Comparison of ENCODE assay signal across 29 cellular contexts in genomic region chr9:73853547-73853946, GRCh38.
"Had no signal": no experiment of that assay in that cellular context is flagged by ENCODE, and none has a peak within 500 bp of the region (broad histone marks: within the 10 kb centered on the region; RNA-seq: fewer than 3 reads in every experiment).

No MANE protein-coding gene starts in this region.

- H3K4me1 ChIP-seq: ascending aorta, breast epithelium, colonic mucosa, esophagus squamous epithelium had no signal

- FAIRE-seq: endometrium, endothelial cell of umbilical vein, frontal cortex had no signal

- H3K27me3 ChIP-seq: ascending aorta, breast epithelium, cardiac muscle cell, colonic mucosa, esophagus squamous epithelium had no signal

- ATAC-seq: activated CD4-positive, alpha-beta T cell treated with anti-CD3 and anti-CD28 coated beads for 36 hours; activated naive CD4-positive, alpha-beta T cell treated with anti-CD3 and anti-CD28 coated beads, Interleukin-2, amount 50 U/mL, for 72 hours; activated T-cell treated with anti-CD3 and anti-CD28 coated beads, Interleukin-2, amount 50 U/mL, for 72 hours had no signal

- H3K9me3 ChIP-seq: ascending aorta, breast epithelium, colonic mucosa, esophagus squamous epithelium had no signal

- DNase-seq: activated CD4-positive, alpha-beta memory T cell treated with anti-CD3 and anti-CD28 coated beads, Interleukin-2, amount 10 ng/mL, durations not matched to agents 7 days and 5 days; activated CD4-positive, alpha-beta T cell treated with anti-CD3 and anti-CD28 coated beads for 36 hours; activated CD4-positive, alpha-beta T cell treated with anti-CD3 and anti-CD28 coated beads, Interleukin-2, amount 10 ng/mL, durations not matched to agents 24 days and 14 days; activated CD4-positive, alpha-beta T cell treated with anti-CD3 and anti-CD28 coated beads, Interleukin-2, amount 50 U/mL, for 4 hours; activated CD4-positive, CD25-positive, alpha-beta regulatory T cell; activated CD4-positive, CD25-positive, alpha-beta regulatory T cell treated with anti-CD3 and anti-CD28 coated beads, Interleukin-2, amount 50 U/mL, for 72 hours; activated CD8-positive, alpha-beta memory T cell treated with anti-CD3 and anti-CD28 coated beads, Interleukin-2, amount 50 U/mL, for 48 hours; activated gamma-delta T cell; activated naive CD4-positive, alpha-beta T cell; activated naive CD4-positive, alpha-beta T cell treated with anti-CD3 and anti-CD28 coated beads, Interleukin-2, amount 10 ng/mL, durations not matched to agents 7 days and 5 days; activated naive CD8-positive, alpha-beta T cell treated with anti-CD3 and anti-CD28 coated beads, Interleukin-2, amount 10 ng/mL, durations not matched to agents 7 days and 5 days; activated T-cell treated with anti-CD3 and anti-CD28 coated beads for 4 hours; activated T-cell treated with anti-CD3 and anti-CD28 coated beads, Interleukin-2, amount 50 U/mL, for 24 hours; activated T-cell treated with anti-CD3 and anti-CD28 coated beads, Interleukin-2, amount 50 U/mL, for 72 hours; central memory CD4-positive, alpha-beta T cell; cerebellar nuclear complex; colonic mucosa; effector CD8-positive, alpha-beta T cell; esophagus squamous epithelium; head of caudate nucleus; T-helper 2 cell had no signal

- H3K36me3 ChIP-seq: ascending aorta, breast epithelium, cardiac muscle cell, colonic mucosa, esophagus squamous epithelium had no signal

- H3K4me3 ChIP-seq: ascending aorta, breast epithelium, cardiac muscle cell, colonic mucosa, esophagus squamous epithelium had no signal

- H3K27ac ChIP-seq: ascending aorta, breast epithelium, cardiac muscle cell, colonic mucosa, epithelial cell of prostate, esophagus squamous epithelium had no signal
